ENCODE assay signal across 1 cellular context in the genomic region with DNA sequence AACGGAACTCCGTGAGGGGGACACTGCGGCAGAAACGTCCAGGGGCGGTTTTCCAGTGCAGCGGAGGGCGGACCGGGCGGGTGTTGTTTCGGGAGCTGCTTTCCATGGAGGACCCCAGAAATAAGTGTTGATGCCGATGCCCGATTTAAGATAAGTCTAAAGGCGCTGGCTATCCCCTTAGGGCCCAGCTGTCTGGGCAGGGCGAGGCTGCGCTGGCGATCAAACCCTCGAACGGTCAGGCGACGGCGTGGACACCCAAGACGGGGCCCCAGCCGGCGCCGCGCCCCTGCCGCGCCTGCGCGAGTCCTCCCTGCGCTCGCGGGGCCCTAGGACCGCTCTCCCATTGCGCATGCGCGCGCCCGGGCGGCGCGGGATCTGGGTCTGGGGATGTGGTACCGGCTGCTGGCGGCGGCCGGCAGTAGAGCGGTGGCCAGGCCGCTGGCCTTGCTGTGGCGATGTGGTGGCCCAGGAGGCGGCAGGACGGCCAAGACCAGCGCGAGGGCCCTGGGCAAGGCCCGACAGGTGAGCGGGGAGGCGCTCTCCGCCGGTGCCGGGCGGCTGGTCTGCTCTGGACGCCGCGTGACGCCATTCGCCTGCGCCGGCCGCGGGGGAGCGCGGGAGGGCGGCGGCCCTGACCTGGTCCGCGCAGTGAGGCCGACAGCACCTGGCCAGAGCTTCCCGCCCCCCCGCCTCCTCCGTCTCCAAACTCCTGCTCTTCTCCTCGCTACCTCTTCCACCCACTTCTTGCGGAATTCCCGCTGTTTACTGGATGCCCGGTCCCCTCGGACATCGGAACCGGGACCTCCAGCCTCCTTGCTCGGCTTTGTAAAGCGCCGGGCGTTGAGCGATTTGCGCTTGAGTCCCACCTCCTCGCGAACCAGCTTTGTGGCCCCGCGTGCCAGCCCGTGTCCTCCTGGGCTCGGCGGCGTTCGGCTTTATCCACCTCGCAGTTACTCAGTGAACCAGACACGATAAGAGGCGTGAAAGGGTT.
TF ChIP-seq lines count a peak whose summit lies in the region.

No MANE protein-coding gene starts in this region.

TF ChIP-seq in A549, 52 proteins besides CTCF, POLR2A, EP300 and RAD21 (continued from another document):
- TF ChIP-seq, protein P1, sequence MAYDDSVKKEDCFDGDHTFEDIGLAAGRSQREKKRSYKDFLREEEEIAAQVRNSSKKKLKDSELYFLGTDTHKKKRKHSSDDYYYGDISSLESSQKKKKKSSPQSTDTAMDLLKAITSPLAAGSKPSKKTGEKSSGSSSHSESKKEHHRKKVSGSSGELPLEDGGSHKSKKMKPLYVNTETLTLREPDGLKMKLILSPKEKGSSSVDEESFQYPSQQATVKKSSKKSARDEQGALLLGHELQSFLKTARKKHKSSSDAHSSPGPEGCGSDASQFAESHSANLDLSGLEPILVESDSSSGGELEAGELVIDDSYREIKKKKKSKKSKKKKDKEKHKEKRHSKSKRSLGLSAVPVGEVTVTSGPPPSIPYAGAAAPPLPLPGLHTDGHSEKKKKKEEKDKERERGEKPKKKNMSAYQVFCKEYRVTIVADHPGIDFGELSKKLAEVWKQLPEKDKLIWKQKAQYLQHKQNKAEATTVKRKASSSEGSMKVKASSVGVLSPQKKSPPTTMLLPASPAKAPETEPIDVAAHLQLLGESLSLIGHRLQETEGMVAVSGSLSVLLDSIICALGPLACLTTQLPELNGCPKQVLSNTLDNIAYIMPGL (CRISPR knock-in tag; IDR thresholded peaks at IDR 0.05; ENCODE audit: borderline replicate concordance), result peak; percentile 31; the same call in 1 of the 2 replicates
- TF ChIP-seq RNF2 (IDR thresholded peaks at IDR 0.05; ENCODE audit: borderline replicate concordance, low read depth) (no peak), FOXS1 (CRISPR knock-in tag; IDR thresholded peaks at IDR 0.05) (no peak), HOXA7 (CRISPR knock-in tag; IDR thresholded peaks at IDR 0.05) (no peak), FOSB (CRISPR knock-in tag; IDR thresholded peaks at IDR 0.05) (no peak), CHD2 (IDR thresholded peaks at IDR 0.05; ENCODE audit: low read length, partially characterized antibody) (peak; percentile 62), FOSL2 (IDR thresholded peaks at IDR 0.05) (no peak), FOSL2 (CRISPR knock-in tag; IDR thresholded peaks at IDR 0.05) (no peak), PHF8 (IDR thresholded peaks at IDR 0.05; ENCODE audit: borderline replicate concordance, low read depth) (peak; percentile 93), GATA3 (IDR thresholded peaks at IDR 0.05; ENCODE audit: borderline replicate concordance) (no peak), ZC3H11A (IDR thresholded peaks at IDR 0.05) (no peak), POLR2AphosphoS2 (conservative IDR thresholded peaks at IDR 0.05; ENCODE audit: low read length) (no peak), RFX5 (IDR thresholded peaks at IDR 0.05) (no peak; the same call in 1 of the 2 replicates), TFCP2L1 (CRISPR knock-in tag; IDR thresholded peaks at IDR 0.05) (no peak), CBX8 (IDR thresholded peaks at IDR 0.05) (no peak)
- TF ChIP-seq, protein P2, sequence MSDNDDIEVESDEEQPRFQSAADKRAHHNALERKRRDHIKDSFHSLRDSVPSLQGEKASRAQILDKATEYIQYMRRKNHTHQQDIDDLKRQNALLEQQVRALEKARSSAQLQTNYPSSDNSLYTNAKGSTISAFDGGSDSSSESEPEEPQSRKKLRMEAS (IDR thresholded peaks at IDR 0.05), result peak; percentile 87
- TF ChIP-seq, protein P3, sequence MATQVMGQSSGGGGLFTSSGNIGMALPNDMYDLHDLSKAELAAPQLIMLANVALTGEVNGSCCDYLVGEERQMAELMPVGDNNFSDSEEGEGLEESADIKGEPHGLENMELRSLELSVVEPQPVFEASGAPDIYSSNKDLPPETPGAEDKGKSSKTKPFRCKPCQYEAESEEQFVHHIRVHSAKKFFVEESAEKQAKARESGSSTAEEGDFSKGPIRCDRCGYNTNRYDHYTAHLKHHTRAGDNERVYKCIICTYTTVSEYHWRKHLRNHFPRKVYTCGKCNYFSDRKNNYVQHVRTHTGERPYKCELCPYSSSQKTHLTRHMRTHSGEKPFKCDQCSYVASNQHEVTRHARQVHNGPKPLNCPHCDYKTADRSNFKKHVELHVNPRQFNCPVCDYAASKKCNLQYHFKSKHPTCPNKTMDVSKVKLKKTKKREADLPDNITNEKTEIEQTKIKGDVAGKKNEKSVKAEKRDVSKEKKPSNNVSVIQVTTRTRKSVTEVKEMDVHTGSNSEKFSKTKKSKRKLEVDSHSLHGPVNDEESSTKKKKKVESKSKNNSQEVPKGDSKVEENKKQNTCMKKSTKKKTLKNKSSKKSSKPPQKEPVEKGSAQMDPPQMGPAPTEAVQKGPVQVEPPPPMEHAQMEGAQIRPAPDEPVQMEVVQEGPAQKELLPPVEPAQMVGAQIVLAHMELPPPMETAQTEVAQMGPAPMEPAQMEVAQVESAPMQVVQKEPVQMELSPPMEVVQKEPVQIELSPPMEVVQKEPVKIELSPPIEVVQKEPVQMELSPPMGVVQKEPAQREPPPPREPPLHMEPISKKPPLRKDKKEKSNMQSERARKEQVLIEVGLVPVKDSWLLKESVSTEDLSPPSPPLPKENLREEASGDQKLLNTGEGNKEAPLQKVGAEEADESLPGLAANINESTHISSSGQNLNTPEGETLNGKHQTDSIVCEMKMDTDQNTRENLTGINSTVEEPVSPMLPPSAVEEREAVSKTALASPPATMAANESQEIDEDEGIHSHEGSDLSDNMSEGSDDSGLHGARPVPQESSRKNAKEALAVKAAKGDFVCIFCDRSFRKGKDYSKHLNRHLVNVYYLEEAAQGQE (IDR thresholded peaks at IDR 0.05), result peak; percentile 69
- TF ChIP-seq, protein P4, sequence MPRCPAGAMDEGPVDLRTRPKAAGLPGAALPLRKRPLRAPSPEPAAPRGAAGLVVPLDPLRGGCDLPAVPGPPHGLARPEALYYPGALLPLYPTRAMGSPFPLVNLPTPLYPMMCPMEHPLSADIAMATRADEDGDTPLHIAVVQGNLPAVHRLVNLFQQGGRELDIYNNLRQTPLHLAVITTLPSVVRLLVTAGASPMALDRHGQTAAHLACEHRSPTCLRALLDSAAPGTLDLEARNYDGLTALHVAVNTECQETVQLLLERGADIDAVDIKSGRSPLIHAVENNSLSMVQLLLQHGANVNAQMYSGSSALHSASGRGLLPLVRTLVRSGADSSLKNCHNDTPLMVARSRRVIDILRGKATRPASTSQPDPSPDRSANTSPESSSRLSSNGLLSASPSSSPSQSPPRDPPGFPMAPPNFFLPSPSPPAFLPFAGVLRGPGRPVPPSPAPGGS (IDR thresholded peaks at IDR 0.05), result peak; percentile 75
- TF ChIP-seq, protein P5, sequence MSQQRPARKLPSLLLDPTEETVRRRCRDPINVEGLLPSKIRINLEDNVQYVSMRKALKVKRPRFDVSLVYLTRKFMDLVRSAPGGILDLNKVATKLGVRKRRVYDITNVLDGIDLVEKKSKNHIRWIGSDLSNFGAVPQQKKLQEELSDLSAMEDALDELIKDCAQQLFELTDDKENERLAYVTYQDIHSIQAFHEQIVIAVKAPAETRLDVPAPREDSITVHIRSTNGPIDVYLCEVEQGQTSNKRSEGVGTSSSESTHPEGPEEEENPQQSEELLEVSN (IDR thresholded peaks at IDR 0.05; ENCODE audit: borderline replicate concordance, low read depth), result peak; percentile 96
- TF ChIP-seq, protein P6, sequence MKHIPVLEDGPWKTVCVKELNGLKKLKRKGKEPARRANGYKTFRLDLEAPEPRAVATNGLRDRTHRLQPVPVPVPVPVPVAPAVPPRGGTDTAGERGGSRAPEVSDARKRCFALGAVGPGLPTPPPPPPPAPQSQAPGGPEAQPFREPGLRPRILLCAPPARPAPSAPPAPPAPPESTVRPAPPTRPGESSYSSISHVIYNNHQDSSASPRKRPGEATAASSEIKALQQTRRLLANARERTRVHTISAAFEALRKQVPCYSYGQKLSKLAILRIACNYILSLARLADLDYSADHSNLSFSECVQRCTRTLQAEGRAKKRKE (CRISPR knock-in tag; IDR thresholded peaks at IDR 0.05; ENCODE audit: low read depth), result no peak
